In the genomic region with DNA sequence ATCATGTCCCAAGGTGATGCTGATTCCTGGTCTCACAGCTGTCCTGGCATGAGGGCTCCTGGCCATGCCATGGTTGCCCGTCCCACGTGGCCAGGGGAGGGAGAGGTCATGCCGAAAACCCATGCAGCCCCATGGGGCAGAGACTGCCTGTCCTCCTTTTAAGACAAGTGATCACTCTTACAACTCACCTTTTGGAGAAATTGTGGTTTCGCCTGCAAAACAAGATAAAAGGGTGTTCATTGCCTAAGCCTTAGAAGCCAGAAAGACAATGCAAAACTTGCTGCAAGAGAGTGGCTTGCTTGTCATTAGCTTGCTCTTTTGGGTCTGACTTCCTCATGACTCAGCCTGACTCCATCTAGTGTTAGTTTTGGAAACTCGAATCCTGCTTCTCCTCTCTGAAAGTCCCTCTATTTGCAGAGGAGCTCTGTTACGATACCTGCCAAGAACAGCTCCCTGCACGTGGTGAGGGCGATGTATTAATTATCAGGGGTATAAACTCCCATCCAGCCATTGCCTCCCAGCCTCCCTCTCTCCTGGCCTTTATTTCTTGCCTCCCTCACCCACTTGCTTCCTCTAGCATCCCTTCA, we compare ENCODE assay signal across 9 cellular contexts. TPM values are rescaled to one million over a fixed set of nuclear protein-coding genes. Genes with fewer than 3 reads are reported as not detected.
DNase-seq lines count a peak whose midpoint lies in the region; ATAC-seq and TF ChIP-seq lines count a peak whose summit lies in the region.
"Had no signal": no experiment of that assay in that cellular context is flagged by ENCODE, and none has a peak within 500 bp of the region (broad histone marks: within the 10 kb centered on the region; RNA-seq: fewer than 3 reads in every experiment).

No MANE protein-coding gene starts in this region.

- intact Hi-C loops in A673 (cut with micrococcal nuclease; ENCODE audit: unreplicated experiment) = loop anchor here (10.0 kb wide), 3 partner anchors 177 to 797 kb away; no protein-coding TSS in a partner anchor
- intact Hi-C loops in adrenal gland (cut with DNase I) = loop anchor here (5.0 to 10.0 kb wide), 3 partner anchors 179 to 507 kb away; no protein-coding TSS in a partner anchor

- H3K4me3 ChIP-seq in A673 (ENCODE audit: low read depth, low read length, poor library complexity, severe bottlenecking) = no peak overlapping the region
- H3K4me3 ChIP-seq in adrenal gland = no peak overlapping the region
- H3K4me3 ChIP-seq: SK-N-MC had no signal

- TF ChIP-seq POLR2A in adrenal gland (IDR thresholded peaks at IDR 0.05) = no peak

- no peak for ATAC-seq in HG03378 (IDR thresholded peaks at IDR 0.05; ENCODE audit: unreplicated experiment)

- CTCF ChIA-PET in A673 (lab: Charles Lee) = interaction anchor here (1.9 kb wide), 1 partner anchor 503 kb away, joined by 9 read pairs; no protein-coding TSS in a partner anchor

- WGBS in adrenal gland, 4 donors = 50 to 60% (median 56%) methylated on average over 8 of the region's 8 CpGs

- POLR2A ChIA-PET in A673 (lab: Charles Lee; ENCODE audit: low non-redundant PET) = no interaction called here

- DNase-seq in A673 (ENCODE audit: low spot score) (peak; percentile 12), HT-29 (ENCODE audit: low spot score) (peak; percentile 16), adrenal gland (peak in 4 of 7 donors; percentile 25 to 52 (median 36)), iPS-NIHi7 (ENCODE audit: extremely low spot score) (peak; percentile 60), NCI-H82 treated with DMSO at 0.1 percent for 48 hours (lab: John Stamatoyannopoulos, UW; ENCODE audit: unreplicated experiment) (no peak), NCI-H2029 (lab: John Stamatoyannopoulos, UW) (no peak)
- DNase-seq in activated CD8-positive, alpha-beta memory T cell treated with anti-CD3 and anti-CD28 coated beads, Interleukin-2, amount 50 U/mL, for 4 hours = no peak

- H3K27ac ChIP-seq in A673 (ENCODE audit: low read depth, low read length, poor library complexity, severe bottlenecking) = no peak overlapping the region
- H3K27ac ChIP-seq in adrenal gland = no peak overlapping the region
- H3K27ac ChIP-seq: SK-N-MC had no signal

- peaks cover 31% of the 10 kb centered on the region for H3K27me3 ChIP-seq in A673 (replicated peaks; ENCODE audit: insufficient read depth, low read depth, low read length, poor library complexity)
- H3K27me3 ChIP-seq in adrenal gland = no peaks in the 10 kb centered on the region

- TF ChIP-seq CTCF in A673 (conservative IDR thresholded peaks at IDR 0.05; ENCODE audit: low read depth, low read length) (0 out of 2 replicates have a peak, but pooled peaks have one; percentile 18), adrenal gland (IDR thresholded peaks at IDR 0.05) (peak; percentile 24 to 66 (median 54))

- no peaks in the 10 kb centered on the region for H3K4me1 ChIP-seq in A673 (ENCODE audit: insufficient read depth, low read length, poor library complexity, severe bottlenecking)
- H3K4me1 ChIP-seq in adrenal gland (replicated peaks in 1 of 2) = no peaks in the 10 kb centered on the region

- H3K9me3 ChIP-seq in A673 (ENCODE audit: low read depth, low read length, poor library complexity, severe bottlenecking) (no peaks in the 10 kb centered on the region), adrenal gland (replicated peaks in 1 of 3) (no peaks in the 10 kb centered on the region)

- no peaks in the 10 kb centered on the region for H3K36me3 ChIP-seq in A673 (ENCODE audit: insufficient read depth, low read length, poor library complexity, severe bottlenecking)
- H3K36me3 ChIP-seq in adrenal gland (replicated peaks in 1 of 2) = no peaks in the 10 kb centered on the region

- BruUV-seq in A673 (replicated peaks; lab: Mats Ljungman, UMichigan) = no TSS peak

RNA-seq across cellular contexts. Expression of gene TMEM273, which starts 26.7 kb away (rescaled TPM):
- total RNA-seq in A673 (2021) = not detected in 2 replicates
- not detected in 2 replicates for total RNA-seq in HT-29 (2014; rRNA removed; shearing (Covaris generic))
- 10 to 100 TPM in 1 of 8 donors, 1 to 10 TPM in 6, not detected in 1; 2.4 to 10.0 (median 7.0) TPM for total RNA-seq in adrenal gland
- 1 to 10 TPM; 2.5 to 7.6 (median 5.8) TPM for polyA plus RNA-seq in adrenal gland

RNA-seq across cellular contexts. Expression of gene FAM170B, which starts 27.7 kb away (rescaled TPM):
- not detected in 2 replicates for total RNA-seq in A673 (2021)
- not detected in 2 replicates for total RNA-seq in HT-29 (2014; rRNA removed; shearing (Covaris generic))
- total RNA-seq in adrenal gland = not detected
- not detected for polyA plus RNA-seq in adrenal gland

RNA-seq across cellular contexts. Expression of gene VSTM4, which starts 46.2 kb away (rescaled TPM):
- total RNA-seq in A673 (2021) (0.11 TPM in 2 replicates), adrenal gland (100 to 1,000 TPM in 2 of 8 donors, 10 to 100 TPM in 6; 57.9 to 136 (median 78.6) TPM)
- not detected in 2 replicates for total RNA-seq in HT-29 (2014; rRNA removed; shearing (Covaris generic))
- 10 to 100 TPM; 15.1 to 57.1 (median 23.6) TPM for polyA plus RNA-seq in adrenal gland

Comparison
In these comparisons a context has a peak if more than half of its experiments do, and no peak if none do; other contexts are left out.
1. DNase-seq: peak in A673 (single experiment), HT-29 (single experiment), adrenal gland (4 of 7) and iPS-NIHi7 (single experiment); none in NCI-H82 treated with DMSO at 0.1 percent for 48 hours (single experiment), NCI-H2029 (single experiment) and activated CD8-positive, alpha-beta memory T cell treated with anti-CD3 and anti-CD28 coated beads, Interleukin-2, amount 50 U/mL, for 4 hours (single experiment).
2. RNA of gene VSTM4, which starts 46.2 kb away (total RNA-seq): 57.9 to 136 TPM in adrenal gland; 0.11 TPM in A673 and not detected in HT-29; every median in the first group is over 10 times any median in the second.